In genomic region chr1:33338495-33339211, GRCh38 we compare ENCODE assay signal across 8 cellular contexts. TPM values are rescaled to one million over a fixed set of nuclear protein-coding genes. Genes with fewer than 3 reads are reported as not detected.
DNase-seq lines count a peak whose midpoint lies in the region; ATAC-seq and TF ChIP-seq lines count a peak whose summit lies in the region.

No MANE protein-coding gene starts in this region.

- DNase-seq in AG08396 (ENCODE audit: low spot score) (peak; percentile 44), NOMO-1 treated with dmso at 0.1 percent for 144 hours (lab: John Stamatoyannopoulos, UW; ENCODE audit: unreplicated experiment) (peak; percentile 79), endothelial cell (ENCODE audit: low spot score) (no peak), NCI-H187 treated with DMSO at 0.1 percent for 48 hours (lab: John Stamatoyannopoulos, UW) (no peak), 8988T (no peak), GM13976 (ENCODE audit: low spot score) (no peak)

- peaks cover 77% of the 10 kb centered on the region for H3K4me1 Mint-ChIP-seq in endothelial cell (ENCODE audit: unreplicated experiment)

- H3K36me3 Mint-ChIP-seq in endothelial cell (ENCODE audit: low read depth, unreplicated experiment): peaks cover 34% of the 10 kb centered on the region

- H3K4me3 Mint-ChIP-seq in endothelial cell (ENCODE audit: unreplicated experiment): peak overlapping the region; percentile 59

- no peaks in the 10 kb centered on the region for H3K27me3 ChIP-seq in muscle layer of colon (ENCODE audit: control insufficient read depth in 1 of 2, insufficient read depth in 2 of 2, low read length in 2 of 2)

- peak overlapping the region; percentile 65 for H3K27ac ChIP-seq in muscle layer of colon (ENCODE audit: low read depth, low read length)

- no peaks in the 10 kb centered on the region for H3K9me3 ChIP-seq in muscle layer of colon (ENCODE audit: low read length)

- peak overlapping the region; percentile 8 for H3K9ac ChIP-seq in muscle layer of colon (ENCODE audit: low read length)

- peak overlapping the region in 1 of 2 donors; percentile 13 for H3K4me3 ChIP-seq in muscle layer of colon (ENCODE audit: low read depth in 1 of 2, low read length in 2 of 2)

- H3K27ac Mint-ChIP-seq in endothelial cell (ENCODE audit: unreplicated experiment): peak overlapping the region; percentile 57

- no peaks in the 10 kb centered on the region for H3K9me3 Mint-ChIP-seq in endothelial cell (ENCODE audit: unreplicated experiment)

- ATAC-seq in GM18873 (IDR thresholded peaks at IDR 0.05; ENCODE audit: low FRiP score, unreplicated experiment): no peak

- H3K27me3 Mint-ChIP-seq in endothelial cell (ENCODE audit: unreplicated experiment): peaks cover 9% of the 10 kb centered on the region

- H3K36me3 ChIP-seq in muscle layer of colon (ENCODE audit: insufficient read depth, low read length): no peaks in the 10 kb centered on the region

- H3K4me1 ChIP-seq in muscle layer of colon (ENCODE audit: insufficient read depth, low read length): peaks cover 76% of the 10 kb centered on the region

- no peak for TF ChIP-seq CTCF in endothelial cell (IDR thresholded peaks at IDR 0.05; ENCODE audit: unreplicated experiment)
- no peak for TF ChIP-seq CTCF in GM13976 (IDR thresholded peaks at IDR 0.05; ENCODE audit: borderline replicate concordance, control extremely low read depth, extremely low read depth, insufficient read depth, missing control alignments)

- in situ Hi-C loops in GM13976 (cut with MboI; ENCODE audit: low sequenced_read_pairs, unreplicated experiment): no loop called here

RNA-seq across cellular contexts. Expression of gene A3GALT2, which starts 17.8 kb away (rescaled TPM):
- not detected for total RNA-seq in endothelial cell (ENCODE audit: unreplicated experiment)

Comparison
In these comparisons a context has a peak if more than half of its experiments do, and no peak if none do; other contexts are left out.
1. DNase-seq: peak in AG08396 (single experiment) and NOMO-1 treated with dmso at 0.1 percent for 144 hours (single experiment); none in endothelial cell (single experiment), NCI-H187 treated with DMSO at 0.1 percent for 48 hours (single experiment), 8988T (single experiment) and GM13976 (single experiment).